ENCODE assay signal across 16 cellular contexts in genomic region chr5:112823181-112823580, GRCh38. TPM values are rescaled to one million over a fixed set of nuclear protein-coding genes. Genes with fewer than 3 reads are reported as not detected.
DNase-seq lines count a peak whose midpoint lies in the region; ATAC-seq and TF ChIP-seq lines count a peak whose summit lies in the region.
"Had no signal": no experiment of that assay in that cellular context is flagged by ENCODE, and none has a peak within 500 bp of the region (broad histone marks: within the 10 kb centered on the region; RNA-seq: fewer than 3 reads in every experiment).

No MANE protein-coding gene starts in this region.

- H3K27ac Mint-ChIP-seq in CD8-positive, alpha-beta T cell: peak overlapping the region; percentile 9
- H3K27ac Mint-ChIP-seq in T-cell: peak overlapping the region; percentile 24 to 36
- H3K27ac Mint-ChIP-seq in endothelial cell (ENCODE audit: unreplicated experiment): no peak overlapping the region
- H3K27ac Mint-ChIP-seq in stimulated activated memory B cell treated with anti-CD40 and anti-IgM and Interleukin-4, amounts not matched to agents 10 μg/mL and 1 μg/mL and 100 μg/mL, for 72 hours: peak overlapping the region; percentile 64
- H3K27ac Mint-ChIP-seq in progenitor cell of endocrine pancreas: no peak overlapping the region

- no peaks in the 10 kb centered on the region for H3K4me1 Mint-ChIP-seq in CD8-positive, alpha-beta T cell (ENCODE audit: low read depth)
- H3K4me1 Mint-ChIP-seq in T-cell (peaks cover 0 to 7% (median 0%) of the 10 kb centered on the region in 3 donors), endothelial cell (ENCODE audit: unreplicated experiment) (peaks cover 21% of the 10 kb centered on the region), progenitor cell of endocrine pancreas (ENCODE audit: low read depth) (peaks cover 15% of the 10 kb centered on the region)
- peaks cover 13% of the 10 kb centered on the region for H3K4me1 Mint-ChIP-seq in stimulated activated memory B cell treated with anti-CD40 and anti-IgM and Interleukin-4, amounts not matched to agents 10 μg/mL and 1 μg/mL and 100 μg/mL, for 72 hours

- H3K27me3 ChIP-seq in CD8-positive, alpha-beta T cell (ENCODE audit: insufficient read depth, low read length): no peaks in the 10 kb centered on the region
- H3K27me3 ChIP-seq: BLaER1, Peyer's patch had no signal

- POLR2A ChIA-PET in CD8-positive, alpha-beta T cell (lab: Charles Lee): no interaction called here
- POLR2A ChIA-PET in T-cell (lab: Charles Lee): no interaction called here

- no peaks in the 10 kb centered on the region for H3K9me3 ChIP-seq in CD8-positive, alpha-beta T cell (ENCODE audit: low read length)
- H3K9me3 ChIP-seq: BLaER1, Caco-2, Peyer's patch had no signal

- no peak for TF ChIP-seq CTCF in CD8-positive, alpha-beta T cell (IDR thresholded peaks at IDR 0.05)
- TF ChIP-seq CTCF in endothelial cell (IDR thresholded peaks at IDR 0.05; ENCODE audit: unreplicated experiment) (no peak), progenitor cell of endocrine pancreas (IDR thresholded peaks at IDR 0.05; ENCODE audit: unreplicated experiment) (no peak)

- H3K36me3 ChIP-seq in CD8-positive, alpha-beta T cell (ENCODE audit: insufficient read depth, low read length): peaks cover 15% of the 10 kb centered on the region

- peaks cover 73% of the 10 kb centered on the region for H3K36me3 Mint-ChIP-seq in CD8-positive, alpha-beta T cell
- H3K36me3 Mint-ChIP-seq in T-cell: peaks cover 56% of the 10 kb centered on the region
- H3K36me3 Mint-ChIP-seq in endothelial cell (ENCODE audit: low read depth, unreplicated experiment): peaks cover 35% of the 10 kb centered on the region
- H3K36me3 Mint-ChIP-seq in stimulated activated memory B cell treated with anti-CD40 and anti-IgM and Interleukin-4, amounts not matched to agents 10 μg/mL and 1 μg/mL and 100 μg/mL, for 72 hours: peaks cover 60% of the 10 kb centered on the region
- H3K36me3 Mint-ChIP-seq in progenitor cell of endocrine pancreas (ENCODE audit: insufficient read depth): peaks cover 37% of the 10 kb centered on the region

- no peak overlapping the region for H3K4me3 ChIP-seq in CD8-positive, alpha-beta T cell (ENCODE audit: low read depth, low read length)
- H3K4me3 ChIP-seq: BLaER1, Peyer's patch had no signal

- no peak overlapping the region for H3K4me3 Mint-ChIP-seq in CD8-positive, alpha-beta T cell
- H3K4me3 Mint-ChIP-seq in T-cell (no peak overlapping the region), endothelial cell (ENCODE audit: unreplicated experiment) (peak overlapping the region; percentile 53), progenitor cell of endocrine pancreas (ENCODE audit: low read depth) (no peak overlapping the region)
- H3K4me3 Mint-ChIP-seq in stimulated activated memory B cell treated with anti-CD40 and anti-IgM and Interleukin-4, amounts not matched to agents 10 μg/mL and 1 μg/mL and 100 μg/mL, for 72 hours: no peak overlapping the region

- no peak for ATAC-seq in CD8-positive, alpha-beta T cell
- ATAC-seq in T-cell (replicated peaks in 1 of 4) (no peak), HG02870 (IDR thresholded peaks at IDR 0.05; ENCODE audit: unreplicated experiment) (no peak)
- ATAC-seq in stimulated activated memory B cell treated with anti-CD40 and anti-IgM and Interleukin-4, amounts not matched to agents 10 μg/mL and 1 μg/mL and 100 μg/mL, for 72 hours: no peak

- DNase-seq in CD8-positive, alpha-beta T cell: no peak
- DNase-seq in T-cell: no peak
- DNase-seq in endothelial cell (ENCODE audit: low spot score): no peak
- DNase-seq in NCI-H2171 treated with DMSO at 0.1 percent for 48 hours (lab: John Stamatoyannopoulos, UW): no peak
- DNase-seq in progenitor cell of endocrine pancreas (ENCODE audit: low spot score, unreplicated experiment): no peak
- DNase-seq: H7, Kasumi-1, NCI-H1930, NCI-H510A, NCI-H82, Peyer's patch, SHP77 had no signal

- CTCF ChIA-PET in CD8-positive, alpha-beta T cell (lab: Charles Lee): no interaction called here
- CTCF ChIA-PET in T-cell (lab: Charles Lee): no interaction called here

- no peaks in the 10 kb centered on the region for H3K9me3 Mint-ChIP-seq in CD8-positive, alpha-beta T cell
- H3K9me3 Mint-ChIP-seq in T-cell: no peaks in the 10 kb centered on the region
- H3K9me3 Mint-ChIP-seq in endothelial cell (ENCODE audit: unreplicated experiment): no peaks in the 10 kb centered on the region
- no peaks in the 10 kb centered on the region for H3K9me3 Mint-ChIP-seq in stimulated activated memory B cell treated with anti-CD40 and anti-IgM and Interleukin-4, amounts not matched to agents 10 μg/mL and 1 μg/mL and 100 μg/mL, for 72 hours
- H3K9me3 Mint-ChIP-seq in progenitor cell of endocrine pancreas (ENCODE audit: low read depth): peaks cover 10% of the 10 kb centered on the region

- H3K4me1 ChIP-seq in CD8-positive, alpha-beta T cell (ENCODE audit: insufficient read depth, low read length): no peaks in the 10 kb centered on the region
- H3K4me1 ChIP-seq: BLaER1, Peyer's patch had no signal

- no peak overlapping the region for H3K27ac ChIP-seq in CD8-positive, alpha-beta T cell (ENCODE audit: low read depth, low read length)
- H3K27ac ChIP-seq: BLaER1, Peyer's patch had no signal

- intact Hi-C loops in CD8-positive, alpha-beta T cell (cut with DNase I, micrococcal nuclease): no loop called here

- H3K27me3 Mint-ChIP-seq in CD8-positive, alpha-beta T cell (ENCODE audit: low read depth): no peaks in the 10 kb centered on the region
- H3K27me3 Mint-ChIP-seq in T-cell (no peaks in the 10 kb centered on the region), endothelial cell (ENCODE audit: unreplicated experiment) (no peaks in the 10 kb centered on the region), progenitor cell of endocrine pancreas (no peaks in the 10 kb centered on the region)
- no peaks in the 10 kb centered on the region for H3K27me3 Mint-ChIP-seq in stimulated activated memory B cell treated with anti-CD40 and anti-IgM and Interleukin-4, amounts not matched to agents 10 μg/mL and 1 μg/mL and 100 μg/mL, for 72 hours

RNA-seq across cellular contexts. Expression of gene SRP19, which starts 37.9 kb away (rescaled TPM):
- total RNA-seq in CD8-positive, alpha-beta T cell: 10 to 100 TPM; 50.0 to 52.0 TPM
- total RNA-seq in T-cell (10 to 100 TPM; 34.6 to 44.9 (median 40.4) TPM), endothelial cell (ENCODE audit: unreplicated experiment) (42.7 TPM), progenitor cell of endocrine pancreas (61.6 and 62.0 TPM in 2 replicates)

Comparison
In these comparisons a context has a peak if more than half of its experiments do, and no peak if none do; other contexts are left out.
1. H3K27ac Mint-ChIP-seq: peak in CD8-positive, alpha-beta T cell (single experiment), T-cell (2 of 2) and stimulated activated memory B cell treated with anti-CD40 and anti-IgM and Interleukin-4, amounts not matched to agents 10 μg/mL and 1 μg/mL and 100 μg/mL, for 72 hours (single experiment); none in endothelial cell (single experiment) and progenitor cell of endocrine pancreas (single experiment).